9 cellular contexts compared by ENCODE assay signal in genomic region chr6:122381494-122382083, GRCh38. TPM values are rescaled to one million over a fixed set of nuclear protein-coding genes. Genes with fewer than 3 reads are reported as not detected.
DNase-seq lines count a peak whose midpoint lies in the region; ATAC-seq and TF ChIP-seq lines count a peak whose summit lies in the region.
"Had no signal": no experiment of that assay in that cellular context is flagged by ENCODE, and none has a peak within 500 bp of the region (broad histone marks: within the 10 kb centered on the region; RNA-seq: fewer than 3 reads in every experiment).

No MANE protein-coding gene starts in this region.

- H3K4me3 Mint-ChIP-seq in immature natural killer cell, result no peak overlapping the region

- peak in 3 of 4 experiments; percentile 11 to 23 (median 14) for DNase-seq in activated CD4-positive, CD25-positive, alpha-beta regulatory T cell (lab: John Stamatoyannopoulos, UW)
- DNase-seq in activated CD4-positive, CD25-positive, alpha-beta regulatory T cell treated with anti-CD3 and anti-CD28 coated beads, Interleukin-2, amount 50 U/mL, for 72 hours, result no peak
- DNase-seq in NCI-H1105 treated with DMSO at 0.1 percent for 48 hours (lab: John Stamatoyannopoulos, UW) (peak; percentile 63), T-helper 22 cell (ENCODE audit: low read depth) (peak; percentile 11), body of pancreas (peak; percentile 54 to 71 (median 70)), immature natural killer cell (peak; percentile 47 to 60 (median 56))
- DNase-seq in stimulated activated CD4-positive, alpha-beta T cell treated with anti-CD3 and anti-CD28 coated beads, Interleukin-15, amount 100 ng/mL, for 24 hours, result peak; percentile 63

- peaks cover 0 to 1% of the 10 kb centered on the region in 2 donors for H3K4me1 Mint-ChIP-seq in immature natural killer cell

- no peak for TF ChIP-seq POLR2A in body of pancreas (IDR thresholded peaks at IDR 0.05)

- peaks cover 1 to 4% (median 3%) of the 10 kb centered on the region in 3 donors for H3K27me3 Mint-ChIP-seq in immature natural killer cell (ENCODE audit: low read depth in 3 of 3)

- no peaks in the 10 kb centered on the region for H3K36me3 Mint-ChIP-seq in immature natural killer cell

- ATAC-seq in HG02763 (IDR thresholded peaks at IDR 0.05; ENCODE audit: unreplicated experiment) (peak; percentile 97), body of pancreas (peak; percentile 83)

- WGBS in body of pancreas, 2 donors, result 6 to 9% methylated on average over 6 of the region's 6 CpGs

- H3K27ac Mint-ChIP-seq in immature natural killer cell, result no peak overlapping the region

- H3K9me3 ChIP-seq in body of pancreas, result no peaks in the 10 kb centered on the region
- H3K9me3 ChIP-seq: BLaER1 treated with 17β-estradiol and CSF1 and Interleukin-3, amounts not matched to agents 10 nM and 100 nM had no signal

- intact Hi-C loops in body of pancreas (cut with DNase I), result loop anchor here (10.0 kb wide), 1 partner anchor 143 kb away; no protein-coding TSS in a partner anchor

- H3K36me3 ChIP-seq in body of pancreas (replicated peaks in 1 of 2; ENCODE audit: insufficient read depth in 1 of 2, low read depth in 2 of 2), result no peaks in the 10 kb centered on the region
- H3K36me3 ChIP-seq: BLaER1 treated with 17β-estradiol and CSF1 and Interleukin-3, amounts not matched to agents 10 nM and 100 nM had no signal

- H3K4me1 ChIP-seq in body of pancreas, result no peaks in the 10 kb centered on the region
- H3K4me1 ChIP-seq: BLaER1 treated with 17β-estradiol and CSF1 and Interleukin-3, amounts not matched to agents 10 nM and 100 nM had no signal

- no peaks in the 10 kb centered on the region for H3K9me3 Mint-ChIP-seq in immature natural killer cell

- no peaks in the 10 kb centered on the region for H3K27me3 ChIP-seq in body of pancreas
- H3K27me3 ChIP-seq: BLaER1 treated with 17β-estradiol and CSF1 and Interleukin-3, amounts not matched to agents 10 nM and 100 nM had no signal

- H3K27ac ChIP-seq in body of pancreas, result no peak overlapping the region
- H3K27ac ChIP-seq: BLaER1 treated with 17β-estradiol and CSF1 and Interleukin-3, amounts not matched to agents 10 nM and 100 nM had no signal

- H3K4me3 ChIP-seq in body of pancreas, result no peak overlapping the region
- H3K4me3 ChIP-seq: BLaER1 treated with 17β-estradiol and CSF1 and Interleukin-3, amounts not matched to agents 10 nM and 100 nM had no signal

- TF ChIP-seq CTCF in body of pancreas (IDR thresholded peaks at IDR 0.05), result peak; percentile 55 to 76 (median 67)

RNA-seq across cellular contexts. Expression of gene HSF2, which starts 17.9 kb away (rescaled TPM):
- total RNA-seq in body of pancreas, result 1 to 10 TPM; 3.3 to 7.8 TPM
- 10 to 100 TPM in 2 of 3 donors, 1 to 10 TPM in 1; 5.3 to 12.2 (median 11.6) TPM for polyA plus RNA-seq in immature natural killer cell
